In genomic region chr10:94123253-94123995, GRCh38 we compare ENCODE assay signal across 9 cellular contexts.
DNase-seq lines count a peak whose midpoint lies in the region; ATAC-seq, FAIRE-seq and TF ChIP-seq lines count a peak whose summit lies in the region.
"Had no signal": no experiment of that assay in that cellular context is flagged by ENCODE, and none has a peak within 500 bp of the region (broad histone marks: within the 10 kb centered on the region; RNA-seq: fewer than 3 reads in every experiment).

No MANE protein-coding gene starts in this region.

- no peak for DNase-seq in MCF 10A (ENCODE audit: unreplicated experiment)
- DNase-seq in breast epithelium (ENCODE audit: low spot score in 2 of 2), result no peak
- DNase-seq in mammary epithelial cell, result peak; percentile 57
- DNase-seq in kidney epithelial cell (ENCODE audit: low read depth), result peak; percentile 41
- peak; percentile 76 for DNase-seq in urothelium cell line (ENCODE audit: low spot score)
- no peak for DNase-seq in esophagus squamous epithelium (lab: John Stamatoyannopoulos, UW)
- no peak for DNase-seq in naive thymus-derived CD4-positive, alpha-beta T cell
- no peak for DNase-seq in CD8-positive, alpha-beta T cell

- H3K36me3 Mint-ChIP-seq in MCF 10A (ENCODE audit: insufficient read depth, unreplicated experiment), result no peaks in the 10 kb centered on the region
- no peaks in the 10 kb centered on the region for H3K36me3 Mint-ChIP-seq in naive thymus-derived CD4-positive, alpha-beta T cell
- no peaks in the 10 kb centered on the region for H3K36me3 Mint-ChIP-seq in CD8-positive, alpha-beta T cell

- 40% methylated on average over 8 of the region's 9 CpGs for WGBS in mammary epithelial cell (ENCODE audit: low coverage, missing lambda C conversion rate)
- 46 to 55% methylated on average over 9 of the region's 9 CpGs for WGBS in esophagus squamous epithelium, 2 donors

- TF ChIP-seq POLR2A in breast epithelium (IDR thresholded peaks at IDR 0.05), result no peak
- TF ChIP-seq POLR2A in esophagus squamous epithelium (IDR thresholded peaks at IDR 0.05), result no peak

- TF ChIP-seq CTCF in MCF 10A (IDR thresholded peaks at IDR 0.05; ENCODE audit: unreplicated experiment) (no peak), breast epithelium (IDR thresholded peaks at IDR 0.05) (no peak), mammary epithelial cell (conservative IDR thresholded peaks at IDR 0.05 in 1 of 2, IDR thresholded peaks at IDR 0.05 in 1 of 2; ENCODE audit: extremely low read depth in 1 of 2, insufficient read depth in 1 of 2, low read depth in 1 of 2, low read length in 2 of 2) (no peak), kidney epithelial cell (IDR thresholded peaks at IDR 0.05; ENCODE audit: insufficient read depth, low read length, poor library complexity, severe bottlenecking) (no peak), esophagus squamous epithelium (IDR thresholded peaks at IDR 0.05) (no peak)
- TF ChIP-seq CTCF in CD8-positive, alpha-beta T cell (IDR thresholded peaks at IDR 0.05), result no peak

- no peaks in the 10 kb centered on the region for H3K79me2 ChIP-seq in mammary epithelial cell (ENCODE audit: insufficient read depth, low read length)

- FAIRE-seq in urothelium cell line (lab: Jason Lieb, UNC), result no peak
- FAIRE-seq: A204.1 had no signal

- H3K27me3 ChIP-seq in breast epithelium (no peaks in the 10 kb centered on the region), mammary epithelial cell (ENCODE audit: insufficient read depth, low read length) (no peaks in the 10 kb centered on the region), kidney epithelial cell (ENCODE audit: control insufficient read depth, insufficient read depth, low read length) (no peaks in the 10 kb centered on the region), esophagus squamous epithelium (no peaks in the 10 kb centered on the region)
- H3K27me3 ChIP-seq in naive thymus-derived CD4-positive, alpha-beta T cell (ENCODE audit: control insufficient read depth in 2 of 2, insufficient read depth in 2 of 2, low read length in 2 of 2), result no peaks in the 10 kb centered on the region
- no peaks in the 10 kb centered on the region for H3K27me3 ChIP-seq in CD8-positive, alpha-beta T cell (ENCODE audit: insufficient read depth, low read length)

- no peaks in the 10 kb centered on the region for H4K20me1 ChIP-seq in mammary epithelial cell (ENCODE audit: insufficient read depth, low read length)

- BruUV-seq in MCF 10A (replicated peaks; lab: Mats Ljungman, UMichigan) (no TSS peak), mammary epithelial cell (replicated peaks; lab: Mats Ljungman, UMichigan) (no TSS peak)

- POLR2A ChIA-PET in MCF 10A (lab: Yijun Ruan, JAX), result interaction anchor here (0.7 kb wide), 1 partner anchor 273 kb away, joined by 4 read pairs; no protein-coding TSS in a partner anchor
- POLR2A ChIA-PET in naive thymus-derived CD4-positive, alpha-beta T cell (lab: Charles Lee), result no interaction called here
- POLR2A ChIA-PET in CD8-positive, alpha-beta T cell (lab: Charles Lee), result no interaction called here

- in situ Hi-C loops in mammary epithelial cell (cut with MboI; ENCODE audit: low sequenced_read_pairs in 2 of 2), result no loop called here

- intact Hi-C loops in MCF 10A (cut with micrococcal nuclease) (no loop called here), breast epithelium (cut with DNase I; ENCODE audit: low total_unique reads) (no loop called here), mammary epithelial cell (cut with micrococcal nuclease) (no loop called here), esophagus squamous epithelium (cut with DNase I) (no loop called here)
- intact Hi-C loops in naive thymus-derived CD4-positive, alpha-beta T cell (cut with micrococcal nuclease), result no loop called here
- intact Hi-C loops in CD8-positive, alpha-beta T cell (cut with DNase I, micrococcal nuclease), result no loop called here

- H3K4me3 Mint-ChIP-seq in MCF 10A (ENCODE audit: unreplicated experiment), result no peak overlapping the region
- no peak overlapping the region for H3K4me3 Mint-ChIP-seq in naive thymus-derived CD4-positive, alpha-beta T cell
- H3K4me3 Mint-ChIP-seq in CD8-positive, alpha-beta T cell, result no peak overlapping the region

- peak overlapping the region; percentile 18 for H3K4me2 ChIP-seq in mammary epithelial cell (ENCODE audit: insufficient read depth, low read depth, low read length)

- CTCF ChIA-PET in MCF 10A (lab: Yijun Ruan, JAX), result interaction anchor here (0.8 to 1.1 kb wide), 2 partner anchors 17 to 202 kb away, joined by 3 read pairs; no protein-coding TSS in a partner anchor
- CTCF ChIA-PET in mammary epithelial cell (lab: Charles Lee; ENCODE audit: low non-redundant PET), result no interaction called here
- CTCF ChIA-PET in naive thymus-derived CD4-positive, alpha-beta T cell (lab: Charles Lee), result no interaction called here
- CTCF ChIA-PET in CD8-positive, alpha-beta T cell (lab: Charles Lee), result no interaction called here

- H3K36me3 ChIP-seq in breast epithelium (no peaks in the 10 kb centered on the region), mammary epithelial cell (ENCODE audit: insufficient read depth, low read length) (no peaks in the 10 kb centered on the region), kidney epithelial cell (ENCODE audit: control insufficient read depth, insufficient read depth, low read length) (no peaks in the 10 kb centered on the region), esophagus squamous epithelium (no peaks in the 10 kb centered on the region)
- H3K36me3 ChIP-seq in naive thymus-derived CD4-positive, alpha-beta T cell (ENCODE audit: control insufficient read depth in 2 of 3, insufficient read depth in 3 of 3, low read length in 3 of 3), result no peaks in the 10 kb centered on the region
- H3K36me3 ChIP-seq in CD8-positive, alpha-beta T cell (ENCODE audit: insufficient read depth, low read length), result no peaks in the 10 kb centered on the region

- H3K4me3 ChIP-seq in breast epithelium (no peak overlapping the region), mammary epithelial cell (replicated peaks in 1 of 3; ENCODE audit: insufficient read depth in 1 of 3, low read depth in 2 of 3, low read length in 3 of 3) (no peak overlapping the region), kidney epithelial cell (ENCODE audit: low read depth, low read length) (no peak overlapping the region), esophagus squamous epithelium (no peak overlapping the region)
- no peak overlapping the region for H3K4me3 ChIP-seq in naive thymus-derived CD4-positive, alpha-beta T cell (ENCODE audit: low read length)
- H3K4me3 ChIP-seq in CD8-positive, alpha-beta T cell (ENCODE audit: low read depth, low read length), result no peak overlapping the region

- no peak overlapping the region for H3K9ac ChIP-seq in mammary epithelial cell (ENCODE audit: insufficient read depth, low read length)

- H3K4me1 ChIP-seq in breast epithelium (no peaks in the 10 kb centered on the region), mammary epithelial cell (ENCODE audit: insufficient read depth, low read length) (peaks cover 10% of the 10 kb centered on the region), esophagus squamous epithelium (peaks cover 0 to 10% (median 0%) of the 10 kb centered on the region in 3 donors)
- H3K4me1 ChIP-seq in naive thymus-derived CD4-positive, alpha-beta T cell (ENCODE audit: control insufficient read depth in 2 of 2, insufficient read depth in 2 of 2, low read length in 2 of 2), result no peaks in the 10 kb centered on the region
- H3K4me1 ChIP-seq in CD8-positive, alpha-beta T cell (ENCODE audit: insufficient read depth, low read length), result no peaks in the 10 kb centered on the region

- H3K27ac ChIP-seq in breast epithelium, result no peak overlapping the region
- H3K27ac ChIP-seq in mammary epithelial cell (ENCODE audit: insufficient read depth, low read depth, low read length), result no peak overlapping the region
- H3K27ac ChIP-seq in esophagus squamous epithelium, result peak overlapping the region in 1 of 4 donors; percentile 6
- H3K27ac ChIP-seq in naive thymus-derived CD4-positive, alpha-beta T cell (ENCODE audit: low read depth, low read length), result no peak overlapping the region
- H3K27ac ChIP-seq in CD8-positive, alpha-beta T cell (ENCODE audit: low read depth, low read length), result no peak overlapping the region

- dilution Hi-C loops in mammary epithelial cell (cut with HindIII; ENCODE audit: low sequenced_read_pairs), result no loop called here

- H2AFZ ChIP-seq in mammary epithelial cell (ENCODE audit: low read depth, low read length), result no peak overlapping the region

- peak overlapping the region; percentile 16 for H3K27ac Mint-ChIP-seq in MCF 10A (ENCODE audit: low read depth, unreplicated experiment)
- no peak overlapping the region for H3K27ac Mint-ChIP-seq in naive thymus-derived CD4-positive, alpha-beta T cell
- H3K27ac Mint-ChIP-seq in CD8-positive, alpha-beta T cell, result no peak overlapping the region

- no peaks in the 10 kb centered on the region for H3K9me3 Mint-ChIP-seq in MCF 10A (ENCODE audit: unreplicated experiment)
- peaks cover 0 to 4% (median 0%) of the 10 kb centered on the region in 11 donors for H3K9me3 Mint-ChIP-seq in naive thymus-derived CD4-positive, alpha-beta T cell
- no peaks in the 10 kb centered on the region for H3K9me3 Mint-ChIP-seq in CD8-positive, alpha-beta T cell

- H3K4me1 Mint-ChIP-seq in MCF 10A (ENCODE audit: insufficient read depth, unreplicated experiment), result peaks cover 11% of the 10 kb centered on the region
- H3K4me1 Mint-ChIP-seq in naive thymus-derived CD4-positive, alpha-beta T cell, result no peaks in the 10 kb centered on the region
- H3K4me1 Mint-ChIP-seq in CD8-positive, alpha-beta T cell (ENCODE audit: low read depth), result no peaks in the 10 kb centered on the region

- no peak for ATAC-seq in naive thymus-derived CD4-positive, alpha-beta T cell
- ATAC-seq in CD8-positive, alpha-beta T cell, result no peak

- no peaks in the 10 kb centered on the region for H3K27me3 Mint-ChIP-seq in MCF 10A (ENCODE audit: insufficient read depth, unreplicated experiment)
- peaks cover 0 to 7% (median 4%) of the 10 kb centered on the region in 5 donors for H3K27me3 Mint-ChIP-seq in naive thymus-derived CD4-positive, alpha-beta T cell
- H3K27me3 Mint-ChIP-seq in CD8-positive, alpha-beta T cell (ENCODE audit: low read depth), result no peaks in the 10 kb centered on the region

- H3K9me3 ChIP-seq in breast epithelium, result no peaks in the 10 kb centered on the region
- no peaks in the 10 kb centered on the region for H3K9me3 ChIP-seq in mammary epithelial cell (replicated peaks; ENCODE audit: insufficient read depth, low read length)
- no peaks in the 10 kb centered on the region for H3K9me3 ChIP-seq in esophagus squamous epithelium
- H3K9me3 ChIP-seq in naive thymus-derived CD4-positive, alpha-beta T cell (ENCODE audit: control insufficient read depth in 2 of 3, low read length in 3 of 3), result no peaks in the 10 kb centered on the region
- H3K9me3 ChIP-seq in CD8-positive, alpha-beta T cell (ENCODE audit: low read length), result no peaks in the 10 kb centered on the region

Comparison
In these comparisons a context has a peak if more than half of its experiments do, and no peak if none do; other contexts are left out.
1. DNase-seq: peak in mammary epithelial cell (single experiment), kidney epithelial cell (single experiment) and urothelium cell line (single experiment); none in MCF 10A (single experiment), breast epithelium (0 of 2), esophagus squamous epithelium (single experiment), naive thymus-derived CD4-positive, alpha-beta T cell (0 of 9) and CD8-positive, alpha-beta T cell (0 of 7).